Comparison of ENCODE assay signal across 9 cellular contexts in the genomic region with DNA sequence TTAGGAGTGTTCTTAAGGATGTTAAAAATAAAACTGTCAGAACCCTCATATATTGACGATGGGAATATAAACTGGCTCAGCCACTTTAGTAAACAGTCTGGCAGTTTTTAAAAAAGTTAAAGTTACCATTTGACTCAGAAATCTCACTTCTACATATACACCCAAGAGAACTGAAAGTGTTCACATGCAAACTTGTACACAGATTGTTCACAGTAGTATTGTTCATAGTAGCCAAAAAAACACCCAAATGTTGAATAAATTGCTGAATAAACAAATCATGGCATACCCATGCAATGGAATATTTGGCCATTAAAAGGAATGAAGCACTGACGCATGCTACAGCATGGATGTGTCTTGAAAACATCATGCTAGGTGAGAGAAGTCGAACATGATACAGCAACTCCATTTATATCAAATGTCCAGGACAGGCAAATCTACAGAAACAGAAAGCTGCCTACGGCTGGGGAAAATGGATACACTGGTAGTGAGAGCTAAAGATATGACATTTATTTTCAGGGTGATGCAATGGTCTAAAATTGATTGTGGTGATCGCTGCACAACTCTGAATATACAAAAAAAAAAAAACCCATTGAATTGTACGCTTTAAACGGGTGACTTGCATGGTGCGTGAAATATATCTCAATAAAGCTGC. TPM values are rescaled to one million over a fixed set of nuclear protein-coding genes. Genes with fewer than 3 reads are reported as not detected.
A peak's percentile ranks its signal among the peaks of the same experiment; 100 is the strongest.
DNase-seq lines count a peak whose midpoint lies in the region; ATAC-seq and TF ChIP-seq lines count a peak whose summit lies in the region.
"Had no signal": no experiment of that assay in that cellular context is flagged by ENCODE, and none has a peak within 500 bp of the region (broad histone marks: within the 10 kb centered on the region; RNA-seq: fewer than 3 reads in every experiment).

No MANE protein-coding gene starts in this region.

- H3K27ac ChIP-seq in upper lobe of left lung = peak overlapping the region in 1 of 4 donors; percentile 3
- H3K27ac ChIP-seq: WERI-Rb-1 had no signal

- H3K4me1 ChIP-seq in upper lobe of left lung = no peaks in the 10 kb centered on the region

- intact Hi-C loops in activated B cell treated with CpG ODN at 0.5 μM for 24 hours (cut with micrococcal nuclease) = loop anchor here (1.0 to 5.0 kb wide), 6 partner anchors 10 to 375 kb away; a partner anchor contains a TSS

- 71 to 75% methylated on average over 8 of the region's 8 CpGs for WGBS in upper lobe of left lung, 2 donors

- peaks cover 66% of the 10 kb centered on the region for H3K36me3 Mint-ChIP-seq in activated B cell treated with CpG ODN at 0.5 μM for 24 hours (ENCODE audit: low read depth)

- CTCF ChIA-PET in activated B cell treated with CpG ODN at 0.5 μM for 24 hours (lab: Charles Lee) = interaction anchor here (0.8 to 7.2 kb wide), 20 partner anchors 10 to 330 kb away, joined by 3 to 126 read pairs (median 6); a partner anchor contains a TSS

- peak overlapping the region; percentile 79 for H3K27ac Mint-ChIP-seq in activated B cell treated with CpG ODN at 0.5 μM for 24 hours

- peaks cover 21% of the 10 kb centered on the region for H3K4me1 Mint-ChIP-seq in activated B cell treated with CpG ODN at 0.5 μM for 24 hours

- DNase-seq in DMS114 treated with DMSO at 0.1 percent for 48 hours (lab: John Stamatoyannopoulos, UW; ENCODE audit: unreplicated experiment) = peak; percentile 48
- no peak for DNase-seq in activated B cell treated with CpG ODN at 0.5 μM for 24 hours
- no peak for DNase-seq in upper lobe of left lung
- no peak for DNase-seq in DMS53 (lab: John Stamatoyannopoulos, UW)
- no peak for DNase-seq in NCI-H2196 treated with DMSO at 0.1 percent for 48 hours (lab: John Stamatoyannopoulos, UW; ENCODE audit: unreplicated experiment)
- DNase-seq in SW 1271 (lab: John Stamatoyannopoulos, UW) = no peak
- DNase-seq: WERI-Rb-1 had no signal

- TF ChIP-seq CTCF in activated B cell treated with CpG ODN at 0.5 μM for 24 hours (IDR thresholded peaks at IDR 0.05) (no peak), upper lobe of left lung (IDR thresholded peaks at IDR 0.05) (no peak)

- POLR2A ChIA-PET in activated B cell treated with CpG ODN at 0.5 μM for 24 hours (lab: Charles Lee) = interaction anchor here (0.7 to 1.3 kb wide), 7 partner anchors 10 to 431 kb away, joined by 3 to 10 read pairs (median 5); a partner anchor contains a TSS

- H3K27me3 ChIP-seq in upper lobe of left lung = no peaks in the 10 kb centered on the region

- no peak for TF ChIP-seq EP300 in upper lobe of left lung (IDR thresholded peaks at IDR 0.05)

- H3K9me3 ChIP-seq in upper lobe of left lung = no peaks in the 10 kb centered on the region

- ATAC-seq in GM19328 (IDR thresholded peaks at IDR 0.05; ENCODE audit: unreplicated experiment) = peak; percentile 57
- ATAC-seq in HG02885 (IDR thresholded peaks at IDR 0.05; ENCODE audit: poor library complexity, unreplicated experiment) = peak; percentile 93
- ATAC-seq in activated B cell treated with CpG ODN at 0.5 μM for 24 hours (ENCODE audit: low read depth) = peak; percentile 56
- ATAC-seq in upper lobe of left lung (ENCODE audit: low FRiP score in 2 of 2) = no peak

- H3K36me3 ChIP-seq in upper lobe of left lung = peaks cover 7 to 63% (median 30%) of the 10 kb centered on the region in 4 donors

- no peaks in the 10 kb centered on the region for H3K27me3 Mint-ChIP-seq in activated B cell treated with CpG ODN at 0.5 μM for 24 hours

- no peak for TF ChIP-seq POLR2A in upper lobe of left lung (IDR thresholded peaks at IDR 0.05)

- H3K9me3 Mint-ChIP-seq in activated B cell treated with CpG ODN at 0.5 μM for 24 hours = no peaks in the 10 kb centered on the region

- no peak overlapping the region for H3K4me3 Mint-ChIP-seq in activated B cell treated with CpG ODN at 0.5 μM for 24 hours

- H3K4me3 ChIP-seq in upper lobe of left lung = no peak overlapping the region

RNA-seq across cellular contexts. Expression of a gene that starts 10.1 kb away (rescaled TPM):
- 1,828 and 2,370 TPM in 2 replicates for total RNA-seq in activated B cell treated with CpG ODN at 0.5 μM for 24 hours
- 1,000 to 10,000 TPM in 4 of 6 donors, 100 to 1,000 TPM in 2; 422 to 1,166 (median 1,010) TPM for total RNA-seq in upper lobe of left lung

Comparison
In these comparisons a context has a peak if more than half of its experiments do, and no peak if none do; other contexts are left out.
1. ATAC-seq: peak in GM19328 (single experiment), HG02885 (single experiment) and activated B cell treated with CpG ODN at 0.5 μM for 24 hours (single experiment); none in upper lobe of left lung (0 of 2).